In genomic region chr9:110952018-110952864, GRCh38 we compare ENCODE assay signal across 19 cellular contexts.
A peak's percentile ranks its signal among the peaks of the same experiment; 100 is the strongest.
DNase-seq lines count a peak whose midpoint lies in the region; ATAC-seq and TF ChIP-seq lines count a peak whose summit lies in the region.
"Had no signal": no experiment of that assay in that cellular context is flagged by ENCODE, and none has a peak within 500 bp of the region (broad histone marks: within the 10 kb centered on the region; RNA-seq: fewer than 3 reads in every experiment).

No MANE protein-coding gene starts in this region.

- H3K4me3 ChIP-seq in RWPE2 (ENCODE audit: severe bottlenecking) (no peak overlapping the region), thoracic aorta (no peak overlapping the region), upper lobe of right lung (no peak overlapping the region)
- H3K4me3 ChIP-seq: BLaER1 treated with 17β-estradiol and CSF1 and Interleukin-3, amounts not matched to agents 10 nM and 100 nM; coronary artery had no signal

- H3K27me3 ChIP-seq in H9 (ENCODE audit: insufficient read depth, low read length) (no peaks in the 10 kb centered on the region), RWPE2 (ENCODE audit: insufficient read depth, poor library complexity, severe bottlenecking) (no peaks in the 10 kb centered on the region), layer of hippocampus (ENCODE audit: control insufficient read depth, insufficient read depth, low read length) (no peaks in the 10 kb centered on the region), thoracic aorta (replicated peaks; ENCODE audit: insufficient read depth) (no peaks in the 10 kb centered on the region), upper lobe of right lung (no peaks in the 10 kb centered on the region)

- peak overlapping the region in 2 of 3 experiments; percentile 25 to 92; a peak in 3 of 7 replicates for H3K27ac Mint-ChIP-seq in H9
- H3K27ac Mint-ChIP-seq: activated CD4-positive, alpha-beta T cell treated with anti-CD3 and anti-CD28 coated beads for 36 hours; T-helper 2 cell treated with Interferon-gamma antibody and Interleukin-4, amounts not matched to agents 5 μg/mL and 100 μg/mL, for 36 hours had no signal

- no peak overlapping the region for H3K4me3 Mint-ChIP-seq in H9
- H3K4me3 Mint-ChIP-seq: activated CD4-positive, alpha-beta T cell treated with anti-CD3 and anti-CD28 coated beads for 36 hours; neural crest cell; T-helper 2 cell treated with Interferon-gamma antibody and Interleukin-4, amounts not matched to agents 5 μg/mL and 100 μg/mL, for 36 hours had no signal

- no peak overlapping the region for H3K56ac ChIP-seq in H9 (ENCODE audit: insufficient read length, low read depth, low read length)

- no peak overlapping the region for H3K18ac ChIP-seq in H9 (ENCODE audit: insufficient read length, low read depth, low read length)

- peaks cover 7 to 21% of the 10 kb centered on the region in 2 experiments; a peak in 3 of 4 replicates for H3K4me1 Mint-ChIP-seq in H9
- H3K4me1 Mint-ChIP-seq: activated CD4-positive, alpha-beta T cell treated with anti-CD3 and anti-CD28 coated beads for 36 hours had no signal

- no peak overlapping the region for H2BK5ac ChIP-seq in H9 (ENCODE audit: insufficient read length, low read length)

- H2BK15ac ChIP-seq in H9 (ENCODE audit: low read depth, low read length): no peak overlapping the region

- peak; percentile 29 for DNase-seq in H9
- no peak for DNase-seq in RWPE2 (ENCODE audit: low spot score)
- no peak for DNase-seq in thoracic aorta (ENCODE audit: low spot score)
- no peak for DNase-seq in mesenteric fat pad (ENCODE audit: low spot score)
- no peak for DNase-seq in dermis blood vessel endothelial cell
- DNase-seq in upper lobe of right lung: no peak
- DNase-seq: activated CD4-positive, alpha-beta T cell treated with anti-CD3 and anti-CD28 coated beads for 36 hours; activated CD8-positive, alpha-beta memory T cell treated with anti-CD3 and anti-CD28 coated beads, Interleukin-2, amount 50 U/mL, for 48 hours; activated naive CD4-positive, alpha-beta T cell treated with Interleukin-2 at 50 U/mL for 16 hours; DMS79; NCI-H1436 treated with DMSO at 0.1 percent for 48 hours; NCI-H2227 treated with DMSO at 0.1 percent for 48 hours; NK-92 treated with Interleukin-12 subunit alpha and Interleukin-12 subunit beta, amount 100 ng/mL, for 24 hours; SHP77 had no signal

- no peak overlapping the region for H3K4ac ChIP-seq in H9 (ENCODE audit: low read depth, low read length)

- H3K79me2 ChIP-seq in H9 (ENCODE audit: insufficient read depth, low read length): no peaks in the 10 kb centered on the region

- no peak overlapping the region for H4K8ac ChIP-seq in H9 (replicated peaks; ENCODE audit: insufficient read length, low read depth, low read length)

- H3K9me3 ChIP-seq in H9 (ENCODE audit: control insufficient read depth, low read depth, low read length) (no peaks in the 10 kb centered on the region), RWPE2 (ENCODE audit: severe bottlenecking) (peaks cover 7% of the 10 kb centered on the region), thoracic aorta (no peaks in the 10 kb centered on the region), upper lobe of right lung (no peaks in the 10 kb centered on the region)

- no peaks in the 10 kb centered on the region for H4K20me1 ChIP-seq in H9 (ENCODE audit: control insufficient read depth, insufficient read depth, insufficient read length)

- H3K36me3 Mint-ChIP-seq in H9 (ENCODE audit: insufficient read depth in 1 of 3, low read depth in 3 of 3): peaks cover 0 to 4% (median 0%) of the 10 kb centered on the region in 3 experiments; a peak in 1 of 7 replicates

- no peak overlapping the region for H2AFZ ChIP-seq in H9 (ENCODE audit: low read length)

- H2BK20ac ChIP-seq in H9 (ENCODE audit: low read depth, low read length, poor library complexity, severe bottlenecking): no peak overlapping the region

- no peak overlapping the region for H3K23ac ChIP-seq in H9 (ENCODE audit: insufficient read length, low read depth, low read length)

- H3K27ac ChIP-seq in H9 (ENCODE audit: insufficient read length, low read depth, low read length) (no peak overlapping the region), RWPE2 (ENCODE audit: poor library complexity, severe bottlenecking) (peak overlapping the region; percentile 42), layer of hippocampus (ENCODE audit: low read depth, low read length) (peak overlapping the region; percentile 58), thoracic aorta (peak overlapping the region; percentile 12 to 17), upper lobe of right lung (no peak overlapping the region)
- H3K27ac ChIP-seq: BLaER1 treated with 17β-estradiol and CSF1 and Interleukin-3, amounts not matched to agents 10 nM and 100 nM; coronary artery had no signal

- no peak overlapping the region for H3K14ac ChIP-seq in H9 (ENCODE audit: insufficient read depth, low read length)

- no peak overlapping the region for H2BK12ac ChIP-seq in H9 (ENCODE audit: insufficient read length, low read depth, low read length)

- peaks cover 0 to 3% of the 10 kb centered on the region in 2 experiments; a peak in 2 of 5 replicates for H3K9me3 Mint-ChIP-seq in H9

- H3K36me3 ChIP-seq in RWPE2 (ENCODE audit: low read depth): peaks cover 11% of the 10 kb centered on the region
- no peaks in the 10 kb centered on the region for H3K36me3 ChIP-seq in thoracic aorta
- H3K36me3 ChIP-seq in upper lobe of right lung: no peaks in the 10 kb centered on the region
- H3K36me3 ChIP-seq: BLaER1 treated with 17β-estradiol and CSF1 and Interleukin-3, amounts not matched to agents 10 nM and 100 nM had no signal

- no peaks in the 10 kb centered on the region for H3K23me2 ChIP-seq in H9 (ENCODE audit: insufficient read length, low read depth, low read length, poor library complexity, severe bottlenecking)

- no CpG with 5 or more reads among the region's 8 CpGs for WGBS in H9 (ENCODE audit: extremely low coverage, insufficient read length, low lambda C conversion rate)

- H3T11ph ChIP-seq in H9 (ENCODE audit: low read length): no peak overlapping the region

- ATAC-seq in RWPE2 (ENCODE audit: low read depth): peak; percentile 38; the same call in 2 of the 3 replicates
- no peak for ATAC-seq in thoracic aorta (ENCODE audit: insufficient number of reproducible peaks, low FRiP score, low read depth)
- no peak for ATAC-seq in upper lobe of right lung
- ATAC-seq: activated CD4-positive, alpha-beta T cell treated with anti-CD3 and anti-CD28 coated beads for 36 hours had no signal

- H4K91ac ChIP-seq in H9 (ENCODE audit: insufficient read length, low read depth, low read length): no peak overlapping the region

- no peak overlapping the region for H3K9ac ChIP-seq in H9 (ENCODE audit: extremely low read depth, insufficient read length, low read length)
- H3K9ac ChIP-seq: BLaER1 treated with 17β-estradiol and CSF1 and Interleukin-3, amounts not matched to agents 10 nM and 100 nM had no signal

- no peak overlapping the region for H3K4me2 ChIP-seq in H9 (ENCODE audit: insufficient read depth, insufficient read length, low read length)
- H3K4me2 ChIP-seq: BLaER1 treated with 17β-estradiol and CSF1 and Interleukin-3, amounts not matched to agents 10 nM and 100 nM had no signal

- no peak overlapping the region for H2AK5ac ChIP-seq in H9 (ENCODE audit: insufficient read length, low read length)

- no peak overlapping the region for H4K5ac ChIP-seq in H9 (ENCODE audit: insufficient read length, low read depth, low read length)

- no peak for TF ChIP-seq CTCF in H9 (conservative IDR thresholded peaks at IDR 0.05)
- no peak for TF ChIP-seq CTCF in RWPE2 (IDR thresholded peaks at IDR 0.05; ENCODE audit: poor library complexity, severe bottlenecking)
- TF ChIP-seq CTCF in thoracic aorta (IDR thresholded peaks at IDR 0.05): no peak
- TF ChIP-seq CTCF in upper lobe of right lung (IDR thresholded peaks at IDR 0.05): no peak

- H3K4me1 ChIP-seq in H9 (ENCODE audit: insufficient read depth, low read length): no peaks in the 10 kb centered on the region
- H3K4me1 ChIP-seq in RWPE2 (ENCODE audit: insufficient read depth, poor library complexity, severe bottlenecking): peaks cover 28% of the 10 kb centered on the region
- peaks cover 27 to 33% of the 10 kb centered on the region in 2 donors for H3K4me1 ChIP-seq in thoracic aorta (ENCODE audit: control insufficient read depth in 1 of 2, low read depth in 2 of 2)
- H3K4me1 ChIP-seq in upper lobe of right lung: no peaks in the 10 kb centered on the region

- H2BK120ac ChIP-seq in H9 (ENCODE audit: low read depth, low read length, poor library complexity, severe bottlenecking): no peak overlapping the region

- H3K79me1 ChIP-seq in H9 (ENCODE audit: insufficient read depth, low read depth, low read length, poor library complexity, severe bottlenecking): no peaks in the 10 kb centered on the region

- no peaks in the 10 kb centered on the region for H3K27me3 Mint-ChIP-seq in H9 (ENCODE audit: low read depth)
- H3K27me3 Mint-ChIP-seq: activated CD4-positive, alpha-beta T cell treated with anti-CD3 and anti-CD28 coated beads for 36 hours had no signal

- intact Hi-C loops in upper lobe of right lung (cut with DNase I): no loop called here

Comparison
In these comparisons a context has a peak if more than half of its experiments do, and no peak if none do; other contexts are left out.
1. H3K27ac ChIP-seq: peak in RWPE2 (single experiment), layer of hippocampus (single experiment) and thoracic aorta (2 of 2); none in H9 (single experiment) and upper lobe of right lung (single experiment).